22 cellular contexts compared by ENCODE assay signal in the genomic region with DNA sequence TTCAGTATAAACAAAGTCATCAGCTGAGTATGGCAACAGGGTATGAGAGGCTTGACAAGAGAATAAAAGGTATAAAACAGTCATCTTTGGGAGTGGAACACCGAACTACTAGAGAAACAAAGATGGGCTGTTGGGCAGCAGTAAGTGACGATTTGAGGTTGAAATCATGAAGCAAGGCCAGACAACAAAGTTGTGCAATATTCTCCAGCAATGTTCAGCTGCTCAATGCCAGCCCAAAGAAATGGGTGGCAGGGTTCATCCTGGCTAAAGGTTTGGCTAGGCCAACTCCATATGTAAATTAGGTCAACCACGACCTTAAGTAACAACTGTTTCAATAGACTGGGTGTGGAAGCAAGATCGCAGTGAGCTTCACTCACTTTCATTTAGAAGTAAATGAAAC. TPM values are rescaled to one million over a fixed set of nuclear protein-coding genes. Genes with fewer than 3 reads are reported as not detected.
DNase-seq lines count a peak whose midpoint lies in the region; ATAC-seq and TF ChIP-seq lines count a peak whose summit lies in the region.
"Had no signal": no experiment of that assay in that cellular context is flagged by ENCODE, and none has a peak within 500 bp of the region (broad histone marks: within the 10 kb centered on the region; RNA-seq: fewer than 3 reads in every experiment).

No MANE protein-coding gene starts in this region.

- H3K27me3 ChIP-seq in HL-60 (ENCODE audit: insufficient read depth, poor library complexity, severe bottlenecking), result no peaks in the 10 kb centered on the region
- no peaks in the 10 kb centered on the region for H3K27me3 ChIP-seq in skeletal muscle tissue (ENCODE audit: control insufficient read depth in 3 of 3, insufficient read depth in 3 of 3, low read length in 3 of 3)
- no peaks in the 10 kb centered on the region for H3K27me3 ChIP-seq in right cardiac atrium (ENCODE audit: control insufficient read depth, insufficient read depth)
- H3K27me3 ChIP-seq: upper lobe of left lung had no signal

- H3K9me3 ChIP-seq in skeletal muscle tissue (ENCODE audit: control insufficient read depth in 3 of 3, low read length in 3 of 3), result no peaks in the 10 kb centered on the region
- no peaks in the 10 kb centered on the region for H3K9me3 ChIP-seq in right cardiac atrium (ENCODE audit: control insufficient read depth, low read length)
- H3K9me3 ChIP-seq: HAP-1, SK-N-SH, upper lobe of left lung had no signal

- DNase-seq in HL-60 (ENCODE audit: low read depth in 1 of 2, low spot score in 1 of 2), result peak; percentile 81 to 85
- DNase-seq in NOMO-1 (lab: John Stamatoyannopoulos, UW; ENCODE audit: unreplicated experiment in 2 of 2), result peak; percentile 54 to 69
- DNase-seq in fibroblast of gingiva (ENCODE audit: low read depth), result peak; percentile 82
- no peak for DNase-seq in NCI-H1436 (lab: John Stamatoyannopoulos, UW)
- no peak for DNase-seq in medulla oblongata (ENCODE audit: extremely low spot score)
- DNase-seq in right cardiac atrium, result no peak
- DNase-seq in NCI-H1694 treated with DMSO at 0.1 percent for 48 hours (lab: John Stamatoyannopoulos, UW), result no peak
- DNase-seq: activated CD8-positive, alpha-beta memory T cell treated with anti-CD3 and anti-CD28 coated beads, Interleukin-2, amount 10 ng/mL, durations not matched to agents 7 days and 5 days; immature natural killer cell; NCI-H1417; NCI-H2227 treated with DMSO at 0.1 percent for 48 hours; NCI-H82; SK-N-SH; stimulated activated CD4-positive, alpha-beta T cell treated with anti-CD3 and anti-CD28 coated beads, Interleukin-4, amount 100 ng/mL, for 1 hour; stimulated activated naive CD8-positive, alpha-beta T cell treated with anti-CD3 and anti-CD28 coated beads, Interleukin-15, amount 100 ng/mL, for 72 hours had no signal

- H3K4me1 ChIP-seq in skeletal muscle tissue (ENCODE audit: control insufficient read depth in 3 of 3, insufficient read depth in 3 of 3, low read length in 3 of 3) (peaks cover 22 to 46% (median 36%) of the 10 kb centered on the region in 3 donors), right cardiac atrium (ENCODE audit: control insufficient read depth, insufficient read depth, low read length) (no peaks in the 10 kb centered on the region)

- no peak for TF ChIP-seq CTCF in HL-60 (IDR thresholded peaks at IDR 0.05; ENCODE audit: insufficient read depth, low read length)

- intact Hi-C loops in right cardiac atrium (cut with DNase I), result loop anchor here in 1 of 4 donors (10.0 kb wide), 1 partner anchor 405 kb away; no protein-coding TSS in a partner anchor

- WGBS in right cardiac atrium, result 78% methylated on average over 4 of the region's 4 CpGs

- H3K36me3 ChIP-seq in skeletal muscle tissue (ENCODE audit: control insufficient read depth in 3 of 3, insufficient read depth in 3 of 3, low read length in 3 of 3), result peaks cover 0 to 4% (median 0%) of the 10 kb centered on the region in 3 donors

- H3K4me3 ChIP-seq in HL-60 (replicated peaks; ENCODE audit: insufficient read depth, low read length) (no peak overlapping the region), skeletal muscle tissue (ENCODE audit: low read length in 3 of 3) (no peak overlapping the region), right cardiac atrium (ENCODE audit: low read length) (no peak overlapping the region)
- H3K4me3 ChIP-seq: coronary artery, HAP-1, lung, skin epidermis, upper lobe of left lung had no signal

- ATAC-seq in right cardiac atrium, result no peak
- ATAC-seq: activated CD8-positive, alpha-beta memory T cell treated with anti-CD3 and anti-CD28 coated beads, Interleukin-2, amount 10 ng/mL, durations not matched to agents 7 days and 5 days; activated T-helper 17 cell treated with anti-CD3 and anti-CD28 coated beads, Interleukin-2, amount 50 U/mL, for 72 hours; stimulated activated naive CD8-positive, alpha-beta T cell treated with anti-CD3 and anti-CD28 coated beads, Interleukin-15, amount 100 ng/mL, for 72 hours had no signal

- H3K27ac ChIP-seq in HL-60 (replicated peaks), result peak overlapping the region; percentile 52
- H3K27ac ChIP-seq in skeletal muscle tissue (ENCODE audit: low read depth, low read length), result peak overlapping the region; percentile 33
- H3K27ac ChIP-seq in right cardiac atrium (ENCODE audit: low read length), result no peak overlapping the region
- H3K27ac ChIP-seq: coronary artery had no signal

- H3K9ac ChIP-seq in skeletal muscle tissue (ENCODE audit: low read depth in 1 of 3, low read length in 3 of 3), result no peak overlapping the region
- H3K9ac ChIP-seq: SK-N-SH had no signal

RNA-seq across cellular contexts. Expression of gene APIP, which starts 6.2 kb away (rescaled TPM):
- total RNA-seq in skeletal muscle tissue (17.2 TPM), right cardiac atrium (10 to 100 TPM; 23.1 to 34.3 (median 26.7) TPM)
- polyA plus RNA-seq in right cardiac atrium, result 26.6 TPM

RNA-seq across cellular contexts. Expression of gene PDHX, which starts 6.5 kb away (rescaled TPM):
- total RNA-seq in skeletal muscle tissue, result 27.1 TPM
- 10 to 100 TPM; 68.4 to 89.2 (median 77.3) TPM for total RNA-seq in right cardiac atrium
- 59.5 TPM for polyA plus RNA-seq in right cardiac atrium

Comparison
In these comparisons a context has a peak if more than half of its experiments do, and no peak if none do; other contexts are left out.
1. DNase-seq: peak in HL-60 (2 of 2), NOMO-1 (2 of 2) and fibroblast of gingiva (single experiment); none in NCI-H1436 (single experiment), medulla oblongata (single experiment), right cardiac atrium (0 of 3) and NCI-H1694 treated with DMSO at 0.1 percent for 48 hours (single experiment).